In genomic region chr14:58977366-58977765, GRCh38 we compare ENCODE assay signal across 33 cellular contexts.
DNase-seq lines count a peak whose midpoint lies in the region; ATAC-seq, FAIRE-seq and TF ChIP-seq lines count a peak whose summit lies in the region.
"Had no signal": no experiment of that assay in that cellular context is flagged by ENCODE, and none has a peak within 500 bp of the region (broad histone marks: within the 10 kb centered on the region; RNA-seq: fewer than 3 reads in every experiment).

No MANE protein-coding gene starts in this region.

- H3K36me3 ChIP-seq in mammary epithelial cell (ENCODE audit: insufficient read depth, low read length) (no peaks in the 10 kb centered on the region), vagina (no peaks in the 10 kb centered on the region)
- H3K36me3 ChIP-seq: ascending aorta, sigmoid colon, thyroid gland had no signal

- H3K4me1 Mint-ChIP-seq in MCF 10A (ENCODE audit: insufficient read depth, unreplicated experiment): no peaks in the 10 kb centered on the region
- H3K4me1 Mint-ChIP-seq: activated CD4-positive, alpha-beta T cell treated with anti-CD3 and anti-CD28 coated beads, Interleukin-2, amount 10 ng/mL, durations not matched to agents 24 days and 14 days; B cell; CD4-positive, alpha-beta memory T cell; naive B cell had no signal

- H3K9me3 ChIP-seq in mammary epithelial cell (replicated peaks; ENCODE audit: insufficient read depth, low read length) (no peaks in the 10 kb centered on the region), right cardiac atrium (ENCODE audit: control insufficient read depth, low read length) (no peaks in the 10 kb centered on the region), vagina (no peaks in the 10 kb centered on the region)
- H3K9me3 ChIP-seq: A549, ascending aorta, psoas muscle, sigmoid colon, thyroid gland had no signal

- H3K4me3 Mint-ChIP-seq in MCF 10A (ENCODE audit: unreplicated experiment): no peak overlapping the region
- H3K4me3 Mint-ChIP-seq: activated CD4-positive, alpha-beta T cell treated with anti-CD3 and anti-CD28 coated beads, Interleukin-2, amount 10 ng/mL, durations not matched to agents 24 days and 14 days; activated naive CD8-positive, alpha-beta T cell; B cell; CD4-positive, alpha-beta memory T cell; mesothelial cell of epicardium; naive B cell had no signal

- H3K4me1 ChIP-seq in mammary epithelial cell (ENCODE audit: insufficient read depth, low read length): no peaks in the 10 kb centered on the region
- peaks cover 7% of the 10 kb centered on the region for H3K4me1 ChIP-seq in right cardiac atrium (ENCODE audit: control insufficient read depth, insufficient read depth, low read length)
- H3K4me1 ChIP-seq in vagina: no peaks in the 10 kb centered on the region
- H3K4me1 ChIP-seq: A549, ascending aorta, psoas muscle, sigmoid colon, thyroid gland had no signal

- no peaks in the 10 kb centered on the region for H4K20me1 ChIP-seq in mammary epithelial cell (ENCODE audit: insufficient read depth, low read length)

- H2AFZ ChIP-seq in mammary epithelial cell (ENCODE audit: low read depth, low read length): no peak overlapping the region

- no peak for TF ChIP-seq CTCF in MCF 10A (IDR thresholded peaks at IDR 0.05; ENCODE audit: unreplicated experiment)
- TF ChIP-seq CTCF in mammary epithelial cell (conservative IDR thresholded peaks at IDR 0.05 in 1 of 2, IDR thresholded peaks at IDR 0.05 in 1 of 2; ENCODE audit: extremely low read depth in 1 of 2, insufficient read depth in 1 of 2, low read depth in 1 of 2, low read length in 2 of 2): no peak
- TF ChIP-seq CTCF in epithelial cell of esophagus (IDR thresholded peaks at IDR 0.05; ENCODE audit: insufficient read depth, low read depth, low read length, missing control alignments): no peak
- TF ChIP-seq CTCF in vagina (IDR thresholded peaks at IDR 0.05): no peak

- no peak overlapping the region for H3K27ac Mint-ChIP-seq in MCF 10A (ENCODE audit: low read depth, unreplicated experiment)
- H3K27ac Mint-ChIP-seq: activated CD4-positive, alpha-beta T cell treated with anti-CD3 and anti-CD28 coated beads, Interleukin-2, amount 10 ng/mL, durations not matched to agents 24 days and 14 days; activated naive CD8-positive, alpha-beta T cell; B cell; CD4-positive, alpha-beta memory T cell; mesothelial cell of epicardium; naive B cell had no signal

- H3K4me2 ChIP-seq in mammary epithelial cell (ENCODE audit: insufficient read depth, low read depth, low read length): no peak overlapping the region
- H3K4me2 ChIP-seq: A549 had no signal

- H3K4me3 ChIP-seq in mammary epithelial cell (replicated peaks in 1 of 3; ENCODE audit: insufficient read depth in 1 of 3, low read depth in 2 of 3, low read length in 3 of 3) (no peak overlapping the region), epithelial cell of esophagus (ENCODE audit: low read length) (no peak overlapping the region), right cardiac atrium (ENCODE audit: low read length) (no peak overlapping the region), vagina (no peak overlapping the region)
- H3K4me3 ChIP-seq: A549, ascending aorta, coronary artery, psoas muscle, sigmoid colon, thyroid gland had no signal

- TF ChIP-seq POLR2A in vagina (IDR thresholded peaks at IDR 0.05): no peak

- H3K27me3 ChIP-seq in mammary epithelial cell (ENCODE audit: insufficient read depth, low read length) (peaks cover 1% of the 10 kb centered on the region), right cardiac atrium (ENCODE audit: control insufficient read depth, insufficient read depth) (no peaks in the 10 kb centered on the region), vagina (no peaks in the 10 kb centered on the region)
- H3K27me3 ChIP-seq: ascending aorta, sigmoid colon, thyroid gland had no signal

- BruUV-seq in MCF 10A (replicated peaks; lab: Mats Ljungman, UMichigan): no TSS peak
- BruUV-seq in mammary epithelial cell (replicated peaks; lab: Mats Ljungman, UMichigan): no TSS peak

- no peaks in the 10 kb centered on the region for H3K36me3 Mint-ChIP-seq in MCF 10A (ENCODE audit: insufficient read depth, unreplicated experiment)
- H3K36me3 Mint-ChIP-seq: activated naive CD8-positive, alpha-beta T cell; CD4-positive, alpha-beta memory T cell; mesothelial cell of epicardium; naive B cell had no signal

- H3K27me3 Mint-ChIP-seq in MCF 10A (ENCODE audit: insufficient read depth, unreplicated experiment): peaks cover 5% of the 10 kb centered on the region
- H3K27me3 Mint-ChIP-seq: activated CD4-positive, alpha-beta T cell treated with anti-CD3 and anti-CD28 coated beads, Interleukin-2, amount 10 ng/mL, durations not matched to agents 24 days and 14 days; B cell; naive B cell had no signal

- intact Hi-C loops in MCF 10A (cut with micrococcal nuclease): no loop called here
- intact Hi-C loops in mammary epithelial cell (cut with micrococcal nuclease): no loop called here
- intact Hi-C loops in right cardiac atrium (cut with DNase I): no loop called here
- intact Hi-C loops in vagina (cut with DNase I): no loop called here

- FAIRE-seq in urothelium cell line (lab: Jason Lieb, UNC): peak; percentile 59
- FAIRE-seq: A549, kidney had no signal

- H3K79me2 ChIP-seq in mammary epithelial cell (ENCODE audit: insufficient read depth, low read length): no peaks in the 10 kb centered on the region

- POLR2A ChIA-PET in MCF 10A (lab: Yijun Ruan, JAX): no interaction called here

- 83% methylated on average over 2 of the region's 2 CpGs for WGBS in mammary epithelial cell (ENCODE audit: low coverage, missing lambda C conversion rate)
- 89% methylated on average over 2 of the region's 2 CpGs for WGBS in right cardiac atrium

- dilution Hi-C loops in mammary epithelial cell (cut with HindIII; ENCODE audit: low sequenced_read_pairs): no loop called here

- no peak for ATAC-seq in right cardiac atrium
- no peak for ATAC-seq in HG02763 (IDR thresholded peaks at IDR 0.05; ENCODE audit: unreplicated experiment)
- ATAC-seq: A549, psoas muscle had no signal

- no peak overlapping the region for H3K9ac ChIP-seq in mammary epithelial cell (ENCODE audit: insufficient read depth, low read length)

- in situ Hi-C loops in mammary epithelial cell (cut with MboI; ENCODE audit: low sequenced_read_pairs in 2 of 2): no loop called here

- peak; percentile 14 for DNase-seq in MCF 10A (ENCODE audit: unreplicated experiment)
- DNase-seq in mammary epithelial cell: no peak
- peak; percentile 52 for DNase-seq in MV-4-11 (lab: John Stamatoyannopoulos, UW)
- peak; percentile 11 for DNase-seq in epithelial cell of esophagus (ENCODE audit: low read depth)
- DNase-seq in urothelium cell line (ENCODE audit: low spot score): no peak
- DNase-seq in right cardiac atrium: no peak
- no peak for DNase-seq in vagina (ENCODE audit: extremely low spot score in 2 of 2)
- DNase-seq: activated CD4-positive, alpha-beta T cell treated with anti-CD3 and anti-CD28 coated beads, Interleukin-2, amount 10 ng/mL, durations not matched to agents 24 days and 14 days; activated effector memory CD4-positive, alpha-beta T cell treated with anti-CD3 and anti-CD28 coated beads, Interleukin-2, amount 50 U/mL, for 16 hours; activated T-cell treated with anti-CD3 and anti-CD28 coated beads, Interleukin-2, amount 50 U/mL, for 1 hour; CD4-positive, alpha-beta memory T cell; effector memory CD4-positive, alpha-beta T cell; GDM1; GOT3; head of caudate nucleus; KBM-7; kidney; MM.1S; naive B cell; NCI-H1417; NCI-H226; psoas muscle; sigmoid colon; stimulated activated CD4-positive, alpha-beta T cell treated with anti-CD3 and anti-CD28 coated beads, Interleukin-4, amount 100 ng/mL, for 24 hours; T1000; thyroid gland had no signal

- H3K9me3 Mint-ChIP-seq in MCF 10A (ENCODE audit: unreplicated experiment): no peaks in the 10 kb centered on the region
- H3K9me3 Mint-ChIP-seq: activated CD4-positive, alpha-beta T cell treated with anti-CD3 and anti-CD28 coated beads, Interleukin-2, amount 10 ng/mL, durations not matched to agents 24 days and 14 days had no signal

- CTCF ChIA-PET in MCF 10A (lab: Yijun Ruan, JAX): interaction anchor here (0.6 to 0.9 kb wide), 4 partner anchors 52 to 668 kb away, joined by 3 read pairs; no protein-coding TSS in a partner anchor
- CTCF ChIA-PET in mammary epithelial cell (lab: Charles Lee; ENCODE audit: low non-redundant PET): no interaction called here

- H3K27ac ChIP-seq in mammary epithelial cell (ENCODE audit: insufficient read depth, low read depth, low read length) (no peak overlapping the region), right cardiac atrium (ENCODE audit: low read length) (no peak overlapping the region), vagina (no peak overlapping the region)
- H3K27ac ChIP-seq: A549, ascending aorta, coronary artery, psoas muscle, sigmoid colon, thyroid gland had no signal

Comparison
In these comparisons a context has a peak if more than half of its experiments do, and no peak if none do; other contexts are left out.
1. DNase-seq: peak in MCF 10A (single experiment), MV-4-11 (single experiment) and epithelial cell of esophagus (single experiment); none in mammary epithelial cell (single experiment), urothelium cell line (single experiment), right cardiac atrium (0 of 3) and vagina (0 of 2).